ENCODE assay signal across 1 cellular context in the genomic region with DNA sequence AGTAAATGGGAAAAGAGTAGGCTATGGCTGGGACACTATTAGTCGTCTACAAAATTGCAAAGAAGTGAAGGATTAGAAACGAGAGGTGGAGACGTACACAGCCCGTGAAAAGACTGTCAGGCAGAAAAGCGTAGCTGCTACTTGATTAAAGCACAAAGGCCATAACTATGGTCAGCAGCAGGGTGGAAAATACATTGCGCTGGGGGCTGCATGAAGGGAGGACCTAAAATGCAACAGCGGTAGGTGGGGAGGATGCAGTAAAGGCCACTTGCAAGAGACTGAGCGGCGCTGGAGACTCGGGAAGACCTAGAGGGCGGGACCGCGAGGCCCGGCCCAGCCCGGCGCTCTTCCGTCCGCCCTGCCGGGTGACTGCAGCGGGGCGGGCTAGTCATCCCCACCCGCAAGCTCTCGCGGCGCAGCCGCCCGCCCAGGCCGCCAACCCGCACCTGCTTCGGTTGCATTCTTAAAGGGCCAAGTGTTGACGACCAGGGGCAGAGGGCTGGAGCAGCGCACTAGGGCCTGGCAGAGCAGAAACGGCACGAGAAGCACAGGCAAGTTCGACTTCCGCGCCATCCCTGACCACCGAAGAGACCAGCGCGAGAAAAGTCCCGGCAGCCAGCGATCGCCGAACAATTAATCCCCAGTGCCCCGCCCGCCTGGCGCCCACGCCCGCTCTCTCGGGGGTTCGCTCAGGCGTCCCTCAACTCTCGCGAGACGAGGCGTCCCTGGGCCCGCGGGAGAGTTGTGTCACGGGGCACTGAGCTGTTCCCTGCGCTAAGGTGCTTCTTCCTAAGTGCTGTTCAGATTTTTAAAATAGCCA.
TF ChIP-seq lines count a peak whose summit lies in the region.

A gene (minus strand): TSS at position 635 of the 820 bp plus-strand sequence. CDS start 62 bp downstream, at position 573.

TF ChIP-seq in HepG2, 621 proteins besides CTCF, POLR2A, EP300 and RAD21 (continued from another document and continues in another):
- TF ChIP-seq, protein P1, sequence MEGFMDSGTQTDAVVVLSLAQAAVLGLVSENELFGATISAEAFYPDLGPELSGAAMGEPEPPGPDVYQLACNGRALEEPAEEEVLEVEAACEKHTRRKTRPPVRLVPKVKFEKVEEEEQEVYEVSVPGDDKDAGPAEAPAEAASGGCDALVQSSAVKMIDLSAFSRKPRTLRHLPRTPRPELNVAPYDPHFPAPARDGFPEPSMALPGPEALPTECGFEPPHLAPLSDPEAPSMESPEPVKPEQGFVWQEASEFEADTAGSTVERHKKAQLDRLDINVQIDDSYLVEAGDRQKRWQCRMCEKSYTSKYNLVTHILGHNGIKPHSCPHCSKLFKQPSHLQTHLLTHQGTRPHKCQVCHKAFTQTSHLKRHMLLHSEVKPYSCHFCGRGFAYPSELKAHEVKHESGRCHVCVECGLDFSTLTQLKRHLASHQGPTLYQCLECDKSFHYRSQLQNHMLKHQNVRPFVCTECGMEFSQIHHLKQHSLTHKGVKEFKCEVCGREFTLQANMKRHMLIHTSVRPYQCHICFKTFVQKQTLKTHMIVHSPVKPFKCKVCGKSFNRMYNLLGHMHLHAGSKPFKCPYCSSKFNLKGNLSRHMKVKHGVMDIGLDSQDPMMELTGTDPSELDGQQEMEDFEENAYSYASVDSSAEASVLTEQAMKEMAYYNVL (CRISPR knock-in tag; IDR thresholded peaks at IDR 0.05; ENCODE audit: borderline replicate concordance): no peak
- no peak for TF ChIP-seq ZNF441 (CRISPR knock-in tag; IDR thresholded peaks at IDR 0.05; ENCODE audit: borderline replicate concordance)
- TF ChIP-seq, protein P2, sequence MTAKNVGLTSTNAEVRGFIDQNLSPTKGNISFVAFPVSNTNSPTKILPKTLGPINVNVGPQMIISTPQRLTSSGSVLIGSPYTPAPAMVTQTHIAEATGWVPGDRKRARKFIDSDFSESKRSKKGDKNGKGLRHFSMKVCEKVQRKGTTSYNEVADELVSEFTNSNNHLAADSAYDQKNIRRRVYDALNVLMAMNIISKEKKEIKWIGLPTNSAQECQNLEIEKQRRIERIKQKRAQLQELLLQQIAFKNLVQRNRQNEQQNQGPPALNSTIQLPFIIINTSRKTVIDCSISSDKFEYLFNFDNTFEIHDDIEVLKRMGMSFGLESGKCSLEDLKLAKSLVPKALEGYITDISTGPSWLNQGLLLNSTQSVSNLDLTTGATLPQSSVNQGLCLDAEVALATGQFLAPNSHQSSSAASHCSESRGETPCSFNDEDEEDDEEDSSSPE (CRISPR knock-in tag; IDR thresholded peaks at IDR 0.05): peak; percentile 85
- peak; percentile 83 for TF ChIP-seq ZNF121 (CRISPR knock-in tag; IDR thresholded peaks at IDR 0.05)
- TF ChIP-seq THYN1 (CRISPR knock-in tag; IDR thresholded peaks at IDR 0.05; ENCODE audit: borderline replicate concordance, low read depth): peak; percentile 62; the same call in 1 of the 2 replicates
- TF ChIP-seq ZNF230 (CRISPR knock-in tag; IDR thresholded peaks at IDR 0.05): peak; percentile 90; the same call in 1 of the 2 replicates
- no peak for TF ChIP-seq RELA (CRISPR knock-in tag; IDR thresholded peaks at IDR 0.05)
- TF ChIP-seq, protein P3, sequence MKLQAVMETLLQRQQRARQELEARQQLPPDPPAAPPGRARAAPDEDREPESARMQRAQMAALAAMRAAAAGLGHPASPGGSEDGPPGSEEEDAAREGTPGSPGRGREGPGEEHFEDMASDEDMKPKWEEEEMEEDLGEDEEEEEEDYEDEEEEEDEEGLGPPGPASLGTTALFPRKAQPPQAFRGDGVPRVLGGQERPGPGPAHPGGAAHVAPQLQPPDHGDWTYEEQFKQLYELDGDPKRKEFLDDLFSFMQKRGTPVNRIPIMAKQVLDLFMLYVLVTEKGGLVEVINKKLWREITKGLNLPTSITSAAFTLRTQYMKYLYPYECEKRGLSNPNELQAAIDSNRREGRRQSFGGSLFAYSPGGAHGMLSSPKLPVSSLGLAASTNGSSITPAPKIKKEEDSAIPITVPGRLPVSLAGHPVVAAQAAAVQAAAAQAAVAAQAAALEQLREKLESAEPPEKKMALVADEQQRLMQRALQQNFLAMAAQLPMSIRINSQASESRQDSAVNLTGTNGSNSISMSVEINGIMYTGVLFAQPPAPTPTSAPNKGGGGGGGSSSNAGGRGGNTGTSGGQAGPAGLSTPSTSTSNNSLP (IDR thresholded peaks at IDR 0.05; ENCODE audit: low read depth, low read length): 0 out of 2 replicates have a peak, but pooled peaks have one; percentile 29
- TF ChIP-seq, protein P4, sequence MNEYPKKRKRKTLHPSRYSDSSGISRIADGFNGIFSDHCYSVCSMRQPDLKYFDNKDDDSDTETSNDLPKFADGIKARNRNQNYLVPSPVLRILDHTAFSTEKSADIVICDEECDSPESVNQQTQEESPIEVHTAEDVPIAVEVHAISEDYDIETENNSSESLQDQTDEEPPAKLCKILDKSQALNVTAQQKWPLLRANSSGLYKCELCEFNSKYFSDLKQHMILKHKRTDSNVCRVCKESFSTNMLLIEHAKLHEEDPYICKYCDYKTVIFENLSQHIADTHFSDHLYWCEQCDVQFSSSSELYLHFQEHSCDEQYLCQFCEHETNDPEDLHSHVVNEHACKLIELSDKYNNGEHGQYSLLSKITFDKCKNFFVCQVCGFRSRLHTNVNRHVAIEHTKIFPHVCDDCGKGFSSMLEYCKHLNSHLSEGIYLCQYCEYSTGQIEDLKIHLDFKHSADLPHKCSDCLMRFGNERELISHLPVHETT (CRISPR knock-in tag; conservative IDR thresholded peaks at IDR 0.05): no peak
- TF ChIP-seq CHD4 (IDR thresholded peaks at IDR 0.05; ENCODE audit: borderline replicate concordance, low read length): no peak
- TF ChIP-seq MED8 (CRISPR knock-in tag; IDR thresholded peaks at IDR 0.05; ENCODE audit: insufficient replicate concordance): no peak
- TF ChIP-seq NFATC3 (CRISPR knock-in tag; IDR thresholded peaks at IDR 0.05): no peak
- TF ChIP-seq ZBTB42 (CRISPR knock-in tag; IDR thresholded peaks at IDR 0.05): no peak
- TF ChIP-seq ZNF235 (CRISPR knock-in tag; IDR thresholded peaks at IDR 0.05; ENCODE audit: borderline replicate concordance): no peak; the same call in 1 of the 2 replicates
- TF ChIP-seq HMGA1 (CRISPR knock-in tag; conservative IDR thresholded peaks at IDR 0.05): no peak
- TF ChIP-seq, protein P5, sequence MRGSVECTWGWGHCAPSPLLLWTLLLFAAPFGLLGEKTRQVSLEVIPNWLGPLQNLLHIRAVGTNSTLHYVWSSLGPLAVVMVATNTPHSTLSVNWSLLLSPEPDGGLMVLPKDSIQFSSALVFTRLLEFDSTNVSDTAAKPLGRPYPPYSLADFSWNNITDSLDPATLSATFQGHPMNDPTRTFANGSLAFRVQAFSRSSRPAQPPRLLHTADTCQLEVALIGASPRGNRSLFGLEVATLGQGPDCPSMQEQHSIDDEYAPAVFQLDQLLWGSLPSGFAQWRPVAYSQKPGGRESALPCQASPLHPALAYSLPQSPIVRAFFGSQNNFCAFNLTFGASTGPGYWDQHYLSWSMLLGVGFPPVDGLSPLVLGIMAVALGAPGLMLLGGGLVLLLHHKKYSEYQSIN (CRISPR knock-in tag; IDR thresholded peaks at IDR 0.05; ENCODE audit: borderline replicate concordance): no peak
- TF ChIP-seq, protein P6, sequence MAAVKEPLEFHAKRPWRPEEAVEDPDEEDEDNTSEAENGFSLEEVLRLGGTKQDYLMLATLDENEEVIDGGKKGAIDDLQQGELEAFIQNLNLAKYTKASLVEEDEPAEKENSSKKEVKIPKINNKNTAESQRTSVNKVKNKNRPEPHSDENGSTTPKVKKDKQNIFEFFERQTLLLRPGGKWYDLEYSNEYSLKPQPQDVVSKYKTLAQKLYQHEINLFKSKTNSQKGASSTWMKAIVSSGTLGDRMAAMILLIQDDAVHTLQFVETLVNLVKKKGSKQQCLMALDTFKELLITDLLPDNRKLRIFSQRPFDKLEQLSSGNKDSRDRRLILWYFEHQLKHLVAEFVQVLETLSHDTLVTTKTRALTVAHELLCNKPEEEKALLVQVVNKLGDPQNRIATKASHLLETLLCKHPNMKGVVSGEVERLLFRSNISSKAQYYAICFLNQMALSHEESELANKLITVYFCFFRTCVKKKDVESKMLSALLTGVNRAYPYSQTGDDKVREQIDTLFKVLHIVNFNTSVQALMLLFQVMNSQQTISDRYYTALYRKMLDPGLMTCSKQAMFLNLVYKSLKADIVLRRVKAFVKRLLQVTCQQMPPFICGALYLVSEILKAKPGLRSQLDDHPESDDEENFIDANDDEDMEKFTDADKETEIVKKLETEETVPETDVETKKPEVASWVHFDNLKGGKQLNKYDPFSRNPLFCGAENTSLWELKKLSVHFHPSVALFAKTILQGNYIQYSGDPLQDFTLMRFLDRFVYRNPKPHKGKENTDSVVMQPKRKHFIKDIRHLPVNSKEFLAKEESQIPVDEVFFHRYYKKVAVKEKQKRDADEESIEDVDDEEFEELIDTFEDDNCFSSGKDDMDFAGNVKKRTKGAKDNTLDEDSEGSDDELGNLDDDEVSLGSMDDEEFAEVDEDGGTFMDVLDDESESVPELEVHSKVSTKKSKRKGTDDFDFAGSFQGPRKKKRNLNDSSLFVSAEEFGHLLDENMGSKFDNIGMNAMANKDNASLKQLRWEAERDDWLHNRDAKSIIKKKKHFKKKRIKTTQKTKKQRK (IDR thresholded peaks at IDR 0.05; ENCODE audit: low read length): no peak
- TF ChIP-seq BCL6 (CRISPR knock-in tag; IDR thresholded peaks at IDR 0.05): no peak
- no peak for TF ChIP-seq ZNF30 (CRISPR knock-in tag; IDR thresholded peaks at IDR 0.05)
- peak; percentile 26; the same call in 1 of the 2 replicates for TF ChIP-seq FOSL2 (CRISPR knock-in tag; IDR thresholded peaks at IDR 0.05)
- TF ChIP-seq CBX5 (CRISPR knock-in tag; IDR thresholded peaks at IDR 0.05; ENCODE audit: borderline replicate concordance): no peak
- no peak for TF ChIP-seq NFYB (CRISPR knock-in tag; IDR thresholded peaks at IDR 0.05)
- TF ChIP-seq AKAP8 (CRISPR knock-in tag; IDR thresholded peaks at IDR 0.05): 0 out of 2 replicates have a peak, but pooled peaks have one; percentile 18
- TF ChIP-seq ZNF660 (CRISPR knock-in tag; IDR thresholded peaks at IDR 0.05; ENCODE audit: borderline replicate concordance, low read depth): no peak
- no peak for TF ChIP-seq KLF6 (CRISPR knock-in tag; IDR thresholded peaks at IDR 0.05)
- TF ChIP-seq, protein P7, sequence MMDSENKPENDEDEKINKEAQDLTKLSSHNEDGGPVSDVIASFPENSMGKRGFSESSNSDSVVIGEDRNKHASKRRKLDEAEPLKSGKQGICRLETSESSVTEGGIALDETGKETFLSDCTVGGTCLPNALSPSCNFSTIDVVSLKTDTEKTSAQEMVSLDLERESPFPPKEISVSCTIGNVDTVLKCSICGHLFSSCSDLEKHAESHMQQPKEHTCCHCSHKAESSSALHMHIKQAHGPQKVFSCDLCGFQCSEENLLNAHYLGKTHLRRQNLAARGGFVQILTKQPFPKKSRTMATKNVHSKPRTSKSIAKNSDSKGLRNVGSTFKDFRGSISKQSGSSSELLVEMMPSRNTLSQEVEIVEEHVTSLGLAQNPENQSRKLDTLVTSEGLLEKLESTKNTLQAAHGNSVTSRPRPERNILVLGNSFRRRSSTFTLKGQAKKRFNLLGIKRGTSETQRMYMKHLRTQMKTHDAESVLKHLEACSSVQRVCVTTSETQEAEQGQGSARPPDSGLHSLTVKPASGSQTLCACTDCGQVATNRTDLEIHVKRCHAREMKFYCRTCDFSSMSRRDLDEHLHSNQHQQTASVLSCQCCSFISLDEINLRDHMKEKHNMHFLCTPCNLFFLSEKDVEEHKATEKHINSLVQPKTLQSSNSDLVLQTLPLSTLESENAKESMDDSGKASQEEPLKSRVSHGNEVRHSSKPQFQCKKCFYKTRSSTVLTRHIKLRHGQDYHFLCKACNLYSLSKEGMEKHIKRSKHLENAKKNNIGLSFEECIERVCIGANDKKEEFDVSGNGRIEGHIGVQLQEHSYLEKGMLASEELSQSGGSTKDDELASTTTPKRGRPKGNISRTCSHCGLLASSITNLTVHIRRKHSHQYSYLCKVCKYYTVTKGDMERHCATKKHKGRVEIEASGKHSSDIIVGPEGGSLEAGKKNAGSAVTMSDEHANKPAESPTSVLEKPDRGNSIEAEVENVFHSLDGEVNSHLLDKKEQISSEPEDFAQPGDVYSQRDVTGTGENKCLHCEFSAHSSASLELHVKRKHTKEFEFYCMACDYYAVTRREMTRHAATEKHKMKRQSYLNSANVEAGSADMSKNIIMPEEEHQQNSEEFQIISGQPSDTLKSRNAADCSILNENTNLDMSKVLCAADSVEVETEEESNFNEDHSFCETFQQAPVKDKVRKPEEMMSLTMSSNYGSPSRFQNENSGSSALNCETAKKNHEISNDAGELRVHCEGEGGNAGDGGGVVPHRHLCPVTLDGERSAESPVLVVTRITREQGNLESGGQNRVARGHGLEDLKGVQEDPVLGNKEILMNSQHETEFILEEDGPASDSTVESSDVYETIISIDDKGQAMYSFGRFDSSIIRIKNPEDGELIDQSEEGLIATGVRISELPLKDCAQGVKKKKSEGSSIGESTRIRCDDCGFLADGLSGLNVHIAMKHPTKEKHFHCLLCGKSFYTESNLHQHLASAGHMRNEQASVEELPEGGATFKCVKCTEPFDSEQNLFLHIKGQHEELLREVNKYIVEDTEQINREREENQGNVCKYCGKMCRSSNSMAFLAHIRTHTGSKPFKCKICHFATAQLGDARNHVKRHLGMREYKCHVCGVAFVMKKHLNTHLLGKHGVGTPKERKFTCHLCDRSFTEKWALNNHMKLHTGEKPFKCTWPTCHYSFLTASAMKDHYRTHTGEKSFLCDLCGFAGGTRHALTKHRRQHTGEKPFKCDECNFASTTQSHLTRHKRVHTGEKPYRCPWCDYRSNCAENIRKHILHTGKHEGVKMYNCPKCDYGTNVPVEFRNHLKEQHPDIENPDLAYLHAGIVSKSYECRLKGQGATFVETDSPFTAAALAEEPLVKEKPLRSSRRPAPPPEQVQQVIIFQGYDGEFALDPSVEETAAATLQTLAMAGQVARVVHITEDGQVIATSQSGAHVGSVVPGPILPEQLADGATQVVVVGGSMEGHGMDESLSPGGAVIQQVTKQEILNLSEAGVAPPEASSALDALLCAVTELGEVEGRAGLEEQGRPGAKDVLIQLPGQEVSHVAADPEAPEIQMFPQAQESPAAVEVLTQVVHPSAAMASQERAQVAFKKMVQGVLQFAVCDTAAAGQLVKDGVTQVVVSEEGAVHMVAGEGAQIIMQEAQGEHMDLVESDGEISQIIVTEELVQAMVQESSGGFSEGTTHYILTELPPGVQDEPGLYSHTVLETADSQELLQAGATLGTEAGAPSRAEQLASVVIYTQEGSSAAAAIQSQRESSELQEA (CRISPR knock-in tag; IDR thresholded peaks at IDR 0.05; ENCODE audit: not compliant biosample characterization): no peak
- no peak for TF ChIP-seq ETV5 (CRISPR knock-in tag; IDR thresholded peaks at IDR 0.05; ENCODE audit: borderline replicate concordance)
- TF ChIP-seq SMARCE1 (IDR thresholded peaks at IDR 0.05; ENCODE audit: borderline replicate concordance): no peak
- no peak for TF ChIP-seq ETV6 (CRISPR knock-in tag; conservative IDR thresholded peaks at IDR 0.05)
- 0 out of 2 replicates have a peak, but pooled peaks have one; percentile 63 for TF ChIP-seq ZSCAN29 (CRISPR knock-in tag; conservative IDR thresholded peaks at IDR 0.05)
- TF ChIP-seq PITX1 (CRISPR knock-in tag; IDR thresholded peaks at IDR 0.05): peak; percentile 99
- no peak for TF ChIP-seq ZFP1 (CRISPR knock-in tag; IDR thresholded peaks at IDR 0.05)
- TF ChIP-seq, protein P8, sequence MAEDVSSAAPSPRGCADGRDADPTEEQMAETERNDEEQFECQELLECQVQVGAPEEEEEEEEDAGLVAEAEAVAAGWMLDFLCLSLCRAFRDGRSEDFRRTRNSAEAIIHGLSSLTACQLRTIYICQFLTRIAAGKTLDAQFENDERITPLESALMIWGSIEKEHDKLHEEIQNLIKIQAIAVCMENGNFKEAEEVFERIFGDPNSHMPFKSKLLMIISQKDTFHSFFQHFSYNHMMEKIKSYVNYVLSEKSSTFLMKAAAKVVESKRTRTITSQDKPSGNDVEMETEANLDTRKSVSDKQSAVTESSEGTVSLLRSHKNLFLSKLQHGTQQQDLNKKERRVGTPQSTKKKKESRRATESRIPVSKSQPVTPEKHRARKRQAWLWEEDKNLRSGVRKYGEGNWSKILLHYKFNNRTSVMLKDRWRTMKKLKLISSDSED (CRISPR knock-in tag; IDR thresholded peaks at IDR 0.05): no peak
- peak; percentile 26; the same call in 1 of the 2 replicates for TF ChIP-seq ARNTL (CRISPR knock-in tag; IDR thresholded peaks at IDR 0.05)
